21 cellular contexts compared by ENCODE assay signal in the genomic region with DNA sequence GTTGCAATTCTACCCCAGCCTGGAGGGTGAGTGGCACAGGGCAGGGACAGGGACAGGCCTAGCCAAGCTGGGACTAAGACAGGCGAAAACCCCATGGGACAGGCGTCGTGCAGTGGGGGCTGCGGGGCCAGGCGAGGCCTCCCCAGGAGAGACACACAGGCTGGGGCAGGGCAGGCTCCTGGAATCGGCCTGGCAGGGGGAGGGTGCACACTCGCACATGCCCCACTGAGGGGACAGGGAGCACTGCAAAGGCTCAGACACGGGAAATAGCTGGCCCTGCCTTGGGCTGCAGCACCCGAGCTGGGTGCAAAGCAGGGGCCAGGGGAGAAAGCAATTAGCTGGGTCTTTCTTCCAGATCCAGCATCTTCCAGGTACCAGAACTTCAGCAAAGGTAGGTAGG. TPM values are rescaled to one million over a fixed set of nuclear protein-coding genes. Genes with fewer than 3 reads are reported as not detected.
DNase-seq lines count a peak whose midpoint lies in the region; ATAC-seq and TF ChIP-seq lines count a peak whose summit lies in the region.
"Had no signal": no experiment of that assay in that cellular context is flagged by ENCODE, and none has a peak within 500 bp of the region (broad histone marks: within the 10 kb centered on the region; RNA-seq: fewer than 3 reads in every experiment).

No MANE protein-coding gene starts in this region.

- H4K8ac ChIP-seq in mesenchymal stem cell (ENCODE audit: low read length) = no peak overlapping the region

- peaks cover 2% of the 10 kb centered on the region for H3K36me3 Mint-ChIP-seq in activated naive CD4-positive, alpha-beta T cell treated with anti-CD3 and anti-CD28 coated beads for 36 hours (ENCODE audit: low read depth)

- no peaks in the 10 kb centered on the region for H3K79me1 ChIP-seq in mesenchymal stem cell (replicated peaks; ENCODE audit: low read length, poor library complexity, severe bottlenecking)

- H3K4me2 ChIP-seq in mesenchymal stem cell (ENCODE audit: low read length, poor library complexity, severe bottlenecking) = no peak overlapping the region

- CTCF ChIA-PET in RWPE1 (lab: Yijun Ruan, JAX) = interaction anchor here (0.5 to 1.1 kb wide), 2 partner anchors 13 to 400 kb away, joined by 3 read pairs; no protein-coding TSS in a partner anchor
- CTCF ChIA-PET in activated naive CD4-positive, alpha-beta T cell treated with anti-CD3 and anti-CD28 coated beads for 36 hours (lab: Charles Lee) = no interaction called here

- H3K4me3 ChIP-seq in H7 (ENCODE audit: insufficient read depth, low read depth, low read length) = no peak overlapping the region
- H3K4me3 ChIP-seq in mesenchymal stem cell (ENCODE audit: insufficient read depth in 1 of 2, low read depth in 1 of 2, low read length in 2 of 2) = no peak overlapping the region
- H3K4me3 ChIP-seq: coronary artery, left ventricle myocardium inferior, right atrium auricular region, SJSA1, tibial artery had no signal

- TF ChIP-seq CTCF in RWPE1 (conservative IDR thresholded peaks at IDR 0.05; ENCODE audit: low read depth) = no peak

- no peaks in the 10 kb centered on the region for H3K27me3 ChIP-seq in H7 (ENCODE audit: control insufficient read depth, insufficient read depth, low read length)
- peaks cover 0 to 8% of the 10 kb centered on the region in 2 experiments for H3K27me3 ChIP-seq in mesenchymal stem cell (ENCODE audit: control insufficient read depth in 1 of 2, insufficient read depth in 1 of 2, low read length in 2 of 2)
- H3K27me3 ChIP-seq: brain microvascular endothelial cell, right atrium auricular region, SJSA1 had no signal

- 85% methylated on average over 9 of the region's 9 CpGs for WGBS in mesenchymal stem cell

- H3K4ac ChIP-seq in mesenchymal stem cell (ENCODE audit: low read depth in 1 of 2, low read length in 2 of 2) = no peak overlapping the region

- H3K4me1 Mint-ChIP-seq in activated naive CD4-positive, alpha-beta T cell treated with anti-CD3 and anti-CD28 coated beads for 36 hours (ENCODE audit: low read depth) = peaks cover 13% of the 10 kb centered on the region

- no peak overlapping the region for H3K18ac ChIP-seq in mesenchymal stem cell (ENCODE audit: low read depth in 1 of 2, low read length in 2 of 2)

- H3K9me3 Mint-ChIP-seq in activated naive CD4-positive, alpha-beta T cell treated with anti-CD3 and anti-CD28 coated beads for 36 hours = no peaks in the 10 kb centered on the region
- H3K9me3 Mint-ChIP-seq: activated naive CD8-positive, alpha-beta T cell treated with anti-CD3 and anti-CD28 coated beads, Interleukin-2, amount 50 U/mL, for 24 hours had no signal

- peak overlapping the region; percentile 30 for H2BK15ac ChIP-seq in mesenchymal stem cell (ENCODE audit: low read depth, poor library complexity, severe bottlenecking)

- no peak overlapping the region for H3K27ac Mint-ChIP-seq in activated naive CD4-positive, alpha-beta T cell treated with anti-CD3 and anti-CD28 coated beads for 36 hours
- H3K27ac Mint-ChIP-seq: activated naive CD8-positive, alpha-beta T cell treated with anti-CD3 and anti-CD28 coated beads, Interleukin-2, amount 50 U/mL, for 24 hours had no signal

- H2BK12ac ChIP-seq in mesenchymal stem cell (ENCODE audit: low read length in 2 of 2) = peak overlapping the region in 1 of 2 experiments; percentile 6

- H2AFZ ChIP-seq in mesenchymal stem cell (ENCODE audit: low read depth, low read length) = no peak overlapping the region

- peak overlapping the region; percentile 41 for H4K91ac ChIP-seq in mesenchymal stem cell (ENCODE audit: low read length)

- intact Hi-C loops in activated naive CD4-positive, alpha-beta T cell treated with anti-CD3 and anti-CD28 coated beads for 36 hours (cut with micrococcal nuclease) = no loop called here

- no peak for ATAC-seq in HG02571 (IDR thresholded peaks at IDR 0.05; ENCODE audit: unreplicated experiment)
- ATAC-seq: activated naive CD8-positive, alpha-beta T cell treated with anti-CD3 and anti-CD28 coated beads, Interleukin-2, amount 50 U/mL, for 24 hours had no signal

- no peak overlapping the region for H3K9ac ChIP-seq in mesenchymal stem cell (ENCODE audit: low read length)

- no peak overlapping the region for H2BK120ac ChIP-seq in mesenchymal stem cell (ENCODE audit: low read depth, low read length)

- no peak overlapping the region for H3K4me3 Mint-ChIP-seq in activated naive CD4-positive, alpha-beta T cell treated with anti-CD3 and anti-CD28 coated beads for 36 hours
- H3K4me3 Mint-ChIP-seq: activated naive CD8-positive, alpha-beta T cell treated with anti-CD3 and anti-CD28 coated beads, Interleukin-2, amount 50 U/mL, for 24 hours had no signal

- H3K27me3 Mint-ChIP-seq in activated naive CD4-positive, alpha-beta T cell treated with anti-CD3 and anti-CD28 coated beads for 36 hours (ENCODE audit: low read depth) = no peaks in the 10 kb centered on the region
- H3K27me3 Mint-ChIP-seq: activated naive CD8-positive, alpha-beta T cell treated with anti-CD3 and anti-CD28 coated beads, Interleukin-2, amount 50 U/mL, for 24 hours had no signal

- H3K23ac ChIP-seq in mesenchymal stem cell (ENCODE audit: low read length in 2 of 2) = no peak overlapping the region

- POLR2A ChIA-PET in RWPE1 (lab: Yijun Ruan, JAX; ENCODE audit: low non-redundant PET) = no interaction called here

- no peak overlapping the region for H2BK5ac ChIP-seq in mesenchymal stem cell (ENCODE audit: low read depth, low read length, poor library complexity, severe bottlenecking)

- H2AK5ac ChIP-seq in mesenchymal stem cell (ENCODE audit: low read length, severe bottlenecking) = no peak overlapping the region

- peaks cover 3% of the 10 kb centered on the region for H3K4me1 ChIP-seq in mesenchymal stem cell (ENCODE audit: control insufficient read depth, insufficient read depth, low read depth, low read length)
- H3K4me1 ChIP-seq: left ventricle myocardium inferior, right atrium auricular region, SJSA1, tibial artery had no signal

- H3K14ac ChIP-seq in mesenchymal stem cell (ENCODE audit: low read length in 2 of 2) = peak overlapping the region in 1 of 2 experiments; percentile 53

- H3K9me3 ChIP-seq in mesenchymal stem cell (ENCODE audit: control insufficient read depth, low read length) = no peaks in the 10 kb centered on the region
- H3K9me3 ChIP-seq: left ventricle myocardium inferior, right atrium auricular region, SJSA1, tibial artery had no signal

- DNase-seq in COLO668 (lab: John Stamatoyannopoulos, UW; ENCODE audit: unreplicated experiment) (peak; percentile 40), H7 (peak; percentile 59), RWPE1 (ENCODE audit: low spot score) (no peak), mesenchymal stem cell (no peak)
- no peak for DNase-seq in activated CD8-positive, alpha-beta memory T cell treated with anti-CD3 and anti-CD28 coated beads, Interleukin-2, amount 50 U/mL, for 48 hours
- no peak for DNase-seq in activated naive CD4-positive, alpha-beta T cell treated with anti-CD3 and anti-CD28 coated beads for 36 hours
- DNase-seq: activated CD4-positive, alpha-beta T cell treated with anti-CD3 and anti-CD28 coated beads for 1 hour; activated naive CD8-positive, alpha-beta T cell treated with anti-CD3 and anti-CD28 coated beads, Interleukin-2, amount 50 U/mL, for 24 hours; brain microvascular endothelial cell; head of caudate nucleus; Kasumi-1; left ventricle myocardium inferior; NCI-H748 treated with DMSO at 0.1 percent for 48 hours; OCI-M1; stimulated activated CD4-positive, alpha-beta T cell treated with anti-CD3 and anti-CD28 coated beads, Interleukin-15, amount 100 ng/mL, for 24 hours; T1000; tibial artery had no signal

- no peaks in the 10 kb centered on the region; the same call in 1 of the 2 replicates for H3K36me3 ChIP-seq in H7 (replicated peaks; ENCODE audit: control insufficient read depth, insufficient read depth, low read length)
- H3K36me3 ChIP-seq in mesenchymal stem cell (ENCODE audit: control insufficient read depth in 1 of 2, insufficient read depth in 2 of 2, low read depth in 1 of 2, low read length in 2 of 2) = peaks cover 0 to 15% of the 10 kb centered on the region in 2 experiments
- H3K36me3 ChIP-seq: brain microvascular endothelial cell, left ventricle myocardium inferior, right atrium auricular region had no signal

- H3K27ac ChIP-seq in RWPE1 (peak overlapping the region; percentile 41), mesenchymal stem cell (ENCODE audit: low read length, poor library complexity, severe bottlenecking) (no peak overlapping the region)
- H3K27ac ChIP-seq: brain microvascular endothelial cell, coronary artery, left ventricle myocardium inferior, right atrium auricular region, SJSA1, tibial artery had no signal

RNA-seq across cellular contexts. Expression of gene LAT2, which starts 10.4 kb away (rescaled TPM):
- 0.87 TPM in 1 of 2 replicates, not detected in the other for total RNA-seq in H7 (2014; rRNA removed; shearing (Covaris generic))
- 0.35 TPM for polyA plus RNA-seq in mesenchymal stem cell (2013, experiment 1 of 2)
- polyA plus RNA-seq in mesenchymal stem cell (2013, experiment 2 of 2) = 0.52 TPM
- total RNA-seq in activated naive CD4-positive, alpha-beta T cell treated with anti-CD3 and anti-CD28 coated beads for 36 hours = 1 to 10 TPM; 2.4 to 2.6 TPM

RNA-seq across cellular contexts. Expression of gene RFC2, which starts 34.0 kb away (rescaled TPM):
- 109 and 126 TPM in 2 replicates for total RNA-seq in H7 (2014; rRNA removed; shearing (Covaris generic))
- 17.3 TPM for polyA plus RNA-seq in mesenchymal stem cell (2013, experiment 1 of 2)
- polyA plus RNA-seq in mesenchymal stem cell (2013, experiment 2 of 2) = 16.3 TPM
- 10 to 100 TPM; 91.5 to 96.0 TPM for total RNA-seq in activated naive CD4-positive, alpha-beta T cell treated with anti-CD3 and anti-CD28 coated beads for 36 hours

RNA-seq across cellular contexts. Expression of gene EIF4H, which starts 46.1 kb away (rescaled TPM):
- total RNA-seq in H7 (2014; rRNA removed; shearing (Covaris generic)) = 316 and 343 TPM in 2 replicates
- 203 TPM for polyA plus RNA-seq in mesenchymal stem cell (2013, experiment 1 of 2)
- polyA plus RNA-seq in mesenchymal stem cell (2013, experiment 2 of 2) = 198 TPM
- 100 to 1,000 TPM; 492 to 518 TPM for total RNA-seq in activated naive CD4-positive, alpha-beta T cell treated with anti-CD3 and anti-CD28 coated beads for 36 hours

Comparison
In these comparisons a context has a peak if more than half of its experiments do, and no peak if none do; other contexts are left out.
1. DNase-seq: peak in COLO668 (single experiment) and H7 (single experiment); none in RWPE1 (single experiment), mesenchymal stem cell (single experiment), activated CD8-positive, alpha-beta memory T cell treated with anti-CD3 and anti-CD28 coated beads, Interleukin-2, amount 50 U/mL, for 48 hours (single experiment) and activated naive CD4-positive, alpha-beta T cell treated with anti-CD3 and anti-CD28 coated beads for 36 hours (single experiment).